8 cellular contexts compared by ENCODE assay signal in genomic region chr20:44886276-44886671, GRCh38. TPM values are rescaled to one million over a fixed set of nuclear protein-coding genes. Genes with fewer than 3 reads are reported as not detected.
A peak's percentile ranks its signal among the peaks of the same experiment; 100 is the strongest.
DNase-seq lines count a peak whose midpoint lies in the region; ATAC-seq and TF ChIP-seq lines count a peak whose summit lies in the region.

No MANE protein-coding gene starts in this region.

- intact Hi-C loops in heart left ventricle (cut with DNase I) = loop anchor here in 3 of 10 donors (5.0 to 10.0 kb wide), 3 partner anchors 76 to 341 kb away; partner anchors contain the start of genes STK4 (in 2 of the 3) and TOMM34 (in 1 of the 3)
- intact Hi-C loops in Right ventricle myocardium superior (cut with DNase I) = loop anchor here (10.0 kb wide), 1 partner anchor 671 kb away; the partner anchor contains the start of gene OSER1
- intact Hi-C loops in lower lobe of right lung (cut with DNase I) = no loop called here
- intact Hi-C loops in upper lobe of right lung (cut with DNase I) = no loop called here

- TF ChIP-seq CTCF in heart left ventricle (IDR thresholded peaks at IDR 0.05) (peak in 1 of 12 donors; percentile 0), astrocyte of the cerebellum (IDR thresholded peaks at IDR 0.05; ENCODE audit: low read depth, low read length, missing control alignments) (no peak), lower lobe of right lung (IDR thresholded peaks at IDR 0.05) (no peak), upper lobe of right lung (IDR thresholded peaks at IDR 0.05) (no peak)

- ATAC-seq in heart left ventricle (no peak), Right ventricle myocardium superior (ENCODE audit: poor library complexity) (no peak), lower lobe of right lung (no peak), upper lobe of right lung (no peak), GM21737 (IDR thresholded peaks at IDR 0.05; ENCODE audit: unreplicated experiment) (no peak), esophagus mucosa (no peak)

- in situ Hi-C loops in astrocyte of the cerebellum (cut with HindIII; ENCODE audit: low sequenced_read_pairs) = no loop called here

- H3K36me3 ChIP-seq in heart left ventricle (peaks cover 0 to 21% (median 2%) of the 10 kb centered on the region in 9 donors), lower lobe of right lung (peaks cover 3% of the 10 kb centered on the region), upper lobe of right lung (no peaks in the 10 kb centered on the region)

- H3K27me3 ChIP-seq in heart left ventricle (no peaks in the 10 kb centered on the region), lower lobe of right lung (ENCODE audit: low read depth) (no peaks in the 10 kb centered on the region), upper lobe of right lung (no peaks in the 10 kb centered on the region)

- no peaks in the 10 kb centered on the region for H3K9me3 ChIP-seq in heart left ventricle
- no peaks in the 10 kb centered on the region for H3K9me3 ChIP-seq in lower lobe of right lung
- H3K9me3 ChIP-seq in upper lobe of right lung = no peaks in the 10 kb centered on the region

- TF ChIP-seq POLR2A in heart left ventricle (IDR thresholded peaks at IDR 0.05) = no peak

- WGBS in heart left ventricle, 4 donors = 0 to 2% (median 1%) methylated on average over 9 of the region's 9 CpGs

- H3K4me1 ChIP-seq in heart left ventricle (peaks cover 8 to 60% (median 46%) of the 10 kb centered on the region in 12 donors), lower lobe of right lung (peaks cover 56% of the 10 kb centered on the region), upper lobe of right lung (peaks cover 52% of the 10 kb centered on the region)

- DNase-seq in heart left ventricle (no peak), Right ventricle myocardium superior (no peak), astrocyte of the cerebellum (ENCODE audit: low read depth) (no peak), lower lobe of right lung (no peak), upper lobe of right lung (no peak), NCI-H1930 (lab: John Stamatoyannopoulos, UW) (no peak)

- H3K27ac ChIP-seq in heart left ventricle (peak overlapping the region; percentile 91 to 100 (median 98)), lower lobe of right lung (peak overlapping the region; percentile 99), upper lobe of right lung (peak overlapping the region; percentile 98)

- H3K4me3 ChIP-seq in heart left ventricle (peak overlapping the region; percentile 77 to 99 (median 95)), astrocyte of the cerebellum (ENCODE audit: low read depth, low read length) (peak overlapping the region; percentile 95), lower lobe of right lung (peak overlapping the region; percentile 77), upper lobe of right lung (peak overlapping the region; percentile 89)

RNA-seq across cellular contexts. Expression of gene YWHAB, which starts 0.8 kb away (rescaled TPM):
- total RNA-seq in heart left ventricle (100 to 1,000 TPM in 6 of 9 donors, 10 to 100 TPM in 3; 70.8 to 160 (median 120) TPM), Right ventricle myocardium superior (96.3 TPM), lower lobe of right lung (193 TPM), upper lobe of right lung (185 TPM), esophagus mucosa (158 TPM)
- 100 to 1,000 TPM in 1 of 2 donors, 10 to 100 TPM in 1; 32.2 to 154 TPM for polyA plus RNA-seq in heart left ventricle

RNA-seq across cellular contexts. Expression of gene PABPC1L, which starts 23.6 kb away (rescaled TPM):
- total RNA-seq in heart left ventricle (1 to 10 TPM in 8 of 9 donors, under 1 TPM in 1; 0.58 to 5.9 (median 2.3) TPM), Right ventricle myocardium superior (2.7 TPM), lower lobe of right lung (56.3 TPM), upper lobe of right lung (46.4 TPM), esophagus mucosa (10.0 TPM)
- 1 to 10 TPM; 2.8 to 3.1 TPM for polyA plus RNA-seq in heart left ventricle
